Comparison of ENCODE assay signal across 9 cellular contexts in the genomic region with DNA sequence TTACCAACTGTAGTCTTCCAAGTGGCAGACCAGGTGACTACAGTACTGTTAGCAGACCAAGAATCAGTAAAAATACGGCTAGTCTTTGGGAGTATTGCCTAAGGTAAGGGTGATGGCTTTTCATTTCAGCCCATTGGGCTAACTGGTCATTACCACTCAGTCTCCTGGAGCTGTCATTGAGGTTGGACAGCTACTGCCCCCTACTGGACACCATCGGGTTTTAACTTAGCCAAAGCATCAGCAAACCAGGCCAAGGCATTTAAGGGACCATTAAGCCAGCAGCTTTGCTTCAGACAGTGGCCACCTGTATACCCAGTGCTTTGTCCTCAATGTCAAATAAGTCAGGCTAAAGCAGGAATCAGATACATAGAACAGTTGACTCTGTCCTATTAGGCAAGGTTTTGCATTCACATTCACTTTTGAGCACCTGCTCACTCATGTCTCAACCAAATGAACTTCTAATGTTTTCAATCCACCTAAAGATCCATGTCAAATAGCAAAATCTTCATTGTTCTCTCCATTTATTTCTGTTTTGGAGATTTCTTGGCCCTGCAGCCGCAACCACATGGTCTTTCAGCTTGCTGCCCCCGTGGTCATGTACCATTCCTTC.
DNase-seq lines count a peak whose midpoint lies in the region; ATAC-seq and TF ChIP-seq lines count a peak whose summit lies in the region.
"Had no signal": no experiment of that assay in that cellular context is flagged by ENCODE, and none has a peak within 500 bp of the region (broad histone marks: within the 10 kb centered on the region; RNA-seq: fewer than 3 reads in every experiment).

No MANE protein-coding gene starts in this region.

- no peaks in the 10 kb centered on the region for H3K4me1 Mint-ChIP-seq in Caco-2 (ENCODE audit: low read depth, unreplicated experiment)
- peaks cover 2% of the 10 kb centered on the region for H3K4me1 Mint-ChIP-seq in mesothelial cell of epicardium

- H3K27me3 Mint-ChIP-seq in Caco-2 (ENCODE audit: insufficient read depth, unreplicated experiment) (no peaks in the 10 kb centered on the region), mesothelial cell of epicardium (ENCODE audit: low read depth) (no peaks in the 10 kb centered on the region)

- no peaks in the 10 kb centered on the region for H3K4me1 ChIP-seq in Caco-2
- no peaks in the 10 kb centered on the region for H3K4me1 ChIP-seq in effector memory CD4-positive, alpha-beta T cell (ENCODE audit: control insufficient read depth, insufficient read depth, low read length, poor library complexity, severe bottlenecking)

- no peaks in the 10 kb centered on the region for H3K9me3 Mint-ChIP-seq in Caco-2 (ENCODE audit: unreplicated experiment)
- no peaks in the 10 kb centered on the region for H3K9me3 Mint-ChIP-seq in mesothelial cell of epicardium
- H3K9me3 Mint-ChIP-seq: T-helper 1 cell treated with Interleukin-12 subunit alpha and Interleukin-12 subunit beta and Interleukin-4 antibody, amounts not matched to agents 30 μg/mL and 1 μg/mL, for 36 hours had no signal

- H3K27ac Mint-ChIP-seq in Caco-2 (ENCODE audit: unreplicated experiment): no peak overlapping the region
- no peak overlapping the region for H3K27ac Mint-ChIP-seq in mesothelial cell of epicardium
- H3K27ac Mint-ChIP-seq: T-helper 1 cell treated with Interleukin-12 subunit alpha and Interleukin-12 subunit beta and Interleukin-4 antibody, amounts not matched to agents 30 μg/mL and 1 μg/mL, for 36 hours had no signal

- H3K4me3 Mint-ChIP-seq in Caco-2 (ENCODE audit: unreplicated experiment): no peak overlapping the region
- no peak overlapping the region for H3K4me3 Mint-ChIP-seq in mesothelial cell of epicardium
- H3K4me3 Mint-ChIP-seq: T-helper 1 cell treated with Interleukin-12 subunit alpha and Interleukin-12 subunit beta and Interleukin-4 antibody, amounts not matched to agents 30 μg/mL and 1 μg/mL, for 36 hours had no signal

- no peak overlapping the region for H3K27ac ChIP-seq in effector memory CD4-positive, alpha-beta T cell (ENCODE audit: insufficient read depth, low read length, poor library complexity, severe bottlenecking)

- ATAC-seq in GM21360 (IDR thresholded peaks at IDR 0.05; ENCODE audit: unreplicated experiment) (peak; percentile 59), HG02884 (IDR thresholded peaks at IDR 0.05; ENCODE audit: unreplicated experiment) (no peak)

- H3K36me3 ChIP-seq in Caco-2 (ENCODE audit: control insufficient read depth, insufficient read depth, low read length): no peaks in the 10 kb centered on the region
- no peaks in the 10 kb centered on the region for H3K36me3 ChIP-seq in effector memory CD4-positive, alpha-beta T cell (ENCODE audit: control insufficient read depth, insufficient read depth, low read length)

- no peaks in the 10 kb centered on the region for H3K36me3 Mint-ChIP-seq in Caco-2 (ENCODE audit: insufficient read depth, unreplicated experiment)
- H3K36me3 Mint-ChIP-seq in mesothelial cell of epicardium: peaks cover 7% of the 10 kb centered on the region

- no peak overlapping the region for H3K4me3 ChIP-seq in Caco-2 (ENCODE audit: low read depth, low read length)
- H3K4me3 ChIP-seq in effector memory CD4-positive, alpha-beta T cell (ENCODE audit: insufficient read depth, low read depth, low read length, poor library complexity, severe bottlenecking): no peak overlapping the region

- POLR2A ChIA-PET in Caco-2 (lab: Charles Lee): no interaction called here

- BruUV-seq in Caco-2 (replicated peaks; lab: Mats Ljungman, UMichigan): no TSS peak

- DNase-seq in Caco-2 (peak; percentile 44 to 58), LHCN-M2 (ENCODE audit: low read depth) (peak; percentile 62), mesothelial cell of epicardium (ENCODE audit: low spot score in 2 of 2, unreplicated experiment in 2 of 2) (no peak)
- DNase-seq in activated CD4-positive, alpha-beta T cell treated with anti-CD3 and anti-CD28 coated beads for 48 hours: peak; percentile 78
- DNase-seq in effector memory CD4-positive, alpha-beta T cell: peak; percentile 12 to 44 (median 22)
- peak; percentile 15 to 43 for DNase-seq in stimulated activated CD8-positive, alpha-beta memory T cell treated with anti-CD3 and anti-CD28 coated beads, Interleukin-7, amount 100 ng/mL, for 48 hours (ENCODE audit: extremely low read depth in 1 of 2, low read depth in 1 of 2)

- CTCF ChIA-PET in Caco-2 (lab: Charles Lee): no interaction called here

- intact Hi-C loops in Caco-2 (cut with micrococcal nuclease; ENCODE audit: unreplicated experiment): loop anchor here (5.0 to 10.0 kb wide), 2 partner anchors 79 to 391 kb away; a partner anchor contains a TSS

- no peaks in the 10 kb centered on the region for H3K9me3 ChIP-seq in Caco-2
- no peaks in the 10 kb centered on the region for H3K9me3 ChIP-seq in effector memory CD4-positive, alpha-beta T cell (ENCODE audit: control insufficient read depth, low read length)

- H3K27me3 ChIP-seq in Caco-2 (replicated peaks; ENCODE audit: control insufficient read depth, insufficient read depth, low read length): no peaks in the 10 kb centered on the region
- no peaks in the 10 kb centered on the region for H3K27me3 ChIP-seq in effector memory CD4-positive, alpha-beta T cell (replicated peaks; ENCODE audit: control insufficient read depth, insufficient read depth, low read length, poor library complexity, severe bottlenecking)

- TF ChIP-seq CTCF in Caco-2 (IDR thresholded peaks at IDR 0.05; ENCODE audit: insufficient read depth in 1 of 2, low read depth in 1 of 2, low read length in 1 of 2, severe bottlenecking in 1 of 2, unreplicated experiment in 1 of 2): peak; percentile 50 to 65
- TF ChIP-seq CTCF in mesothelial cell of epicardium (IDR thresholded peaks at IDR 0.05; ENCODE audit: unreplicated experiment): peak; percentile 45

Comparison
In these comparisons a context has a peak if more than half of its experiments do, and no peak if none do; other contexts are left out.
1. DNase-seq: peak in Caco-2 (2 of 2), LHCN-M2 (single experiment), activated CD4-positive, alpha-beta T cell treated with anti-CD3 and anti-CD28 coated beads for 48 hours (single experiment), effector memory CD4-positive, alpha-beta T cell (3 of 3) and stimulated activated CD8-positive, alpha-beta memory T cell treated with anti-CD3 and anti-CD28 coated beads, Interleukin-7, amount 100 ng/mL, for 48 hours (2 of 2); none in mesothelial cell of epicardium (0 of 2).